25 cellular contexts compared by ENCODE assay signal in genomic region chr17:13395346-13395745, GRCh38.
DNase-seq lines count a peak whose midpoint lies in the region; ATAC-seq and TF ChIP-seq lines count a peak whose summit lies in the region.
"Had no signal": no experiment of that assay in that cellular context is flagged by ENCODE, and none has a peak within 500 bp of the region (broad histone marks: within the 10 kb centered on the region; RNA-seq: fewer than 3 reads in every experiment).

No MANE protein-coding gene starts in this region.

- no peak for DNase-seq in RWPE1 (ENCODE audit: low spot score)
- DNase-seq in suprapubic skin (ENCODE audit: low spot score in 2 of 2) = no peak
- DNase-seq in hippocampal formation (lab: John Stamatoyannopoulos, UW) = no peak
- no peak for DNase-seq in GM10266 (ENCODE audit: extremely low spot score)
- DNase-seq: activated CD4-positive, alpha-beta T cell treated with anti-CD3 and anti-CD28 coated beads, Interleukin-2, amount 50 U/mL, for 48 hours; activated naive CD4-positive, alpha-beta T cell; anterior cingulate cortex; Calu3; gastrocnemius medialis; H7; Kasumi-1; NCI-H1092 treated with DMSO at 0.1 percent for 48 hours; NCI-H2081 treated with DMSO at 0.1 percent for 48 hours; NCI-H510A treated with DMSO at 0.1 percent for 48 hours; nucleus accumbens; PC-3; stimulated activated naive CD4-positive, alpha-beta T cell treated with Interleukin-2 at 50 U/mL for 16 hours; T-helper 17 cell; WERI-Rb-1 had no signal

- no peak for TF ChIP-seq POLR2A in suprapubic skin (IDR thresholded peaks at IDR 0.05)
- TF ChIP-seq POLR2A in gastroesophageal sphincter (IDR thresholded peaks at IDR 0.05) = no peak

- H3K36me3 ChIP-seq in ectodermal cell (ENCODE audit: control insufficient read depth, insufficient read depth, low read length) (no peaks in the 10 kb centered on the region), mesodermal cell (ENCODE audit: control insufficient read depth, insufficient read depth, low read length) (no peaks in the 10 kb centered on the region), suprapubic skin (no peaks in the 10 kb centered on the region), gastroesophageal sphincter (no peaks in the 10 kb centered on the region)
- H3K36me3 ChIP-seq: BLaER1, gastrocnemius medialis, right atrium auricular region, WERI-Rb-1 had no signal

- 81 to 85% methylated on average over 8 of the region's 8 CpGs for WGBS in ectodermal cell, 2 experiments
- WGBS in mesodermal cell (ENCODE audit: insufficient coverage in 2 of 2), 2 experiments = 81 to 90% methylated on average over 8 of the region's 8 CpGs
- WGBS in suprapubic skin = 61% methylated on average over 8 of the region's 8 CpGs
- 75 to 78% methylated on average over 3 to 8 of the region's 8 CpGs for WGBS in gastroesophageal sphincter (ENCODE audit: low coverage in 1 of 2), 2 donors

- H3K27me3 ChIP-seq in ectodermal cell (ENCODE audit: control insufficient read depth, insufficient read depth, low read length, poor library complexity, severe bottlenecking) = no peaks in the 10 kb centered on the region
- H3K27me3 ChIP-seq in suprapubic skin = no peaks in the 10 kb centered on the region
- H3K27me3 ChIP-seq in gastroesophageal sphincter = no peaks in the 10 kb centered on the region
- H3K27me3 ChIP-seq: BLaER1, gastrocnemius medialis, right atrium auricular region had no signal

- CTCF ChIA-PET in RWPE1 (lab: Yijun Ruan, JAX) = interaction anchor here (0.6 kb wide), 1 partner anchor 963 kb away, joined by 3 read pairs; no protein-coding TSS in a partner anchor

- H3K27ac ChIP-seq in RWPE1 = peak overlapping the region; percentile 70; the same call in 1 of the 2 replicates
- H3K27ac ChIP-seq in ectodermal cell (ENCODE audit: insufficient read depth, low read depth, low read length, poor library complexity, severe bottlenecking) = peak overlapping the region; percentile 36
- peak overlapping the region; percentile 23 for H3K27ac ChIP-seq in mesodermal cell (ENCODE audit: low read depth, low read length, severe bottlenecking)
- peak overlapping the region; percentile 72 for H3K27ac ChIP-seq in suprapubic skin
- no peak overlapping the region for H3K27ac ChIP-seq in gastroesophageal sphincter
- H3K27ac ChIP-seq: BLaER1, gastrocnemius medialis, right atrium auricular region, WERI-Rb-1 had no signal

- no peaks in the 10 kb centered on the region for H3K9me3 ChIP-seq in ectodermal cell (ENCODE audit: control insufficient read depth, low read length)
- H3K9me3 ChIP-seq in mesodermal cell (ENCODE audit: control insufficient read depth, low read length) = no peaks in the 10 kb centered on the region
- no peaks in the 10 kb centered on the region for H3K9me3 ChIP-seq in suprapubic skin
- H3K9me3 ChIP-seq in gastroesophageal sphincter = no peaks in the 10 kb centered on the region
- H3K9me3 ChIP-seq: BLaER1, gastrocnemius medialis, mucosa of descending colon, right atrium auricular region had no signal

- TF ChIP-seq EP300 in suprapubic skin (IDR thresholded peaks at IDR 0.05) (no peak), gastroesophageal sphincter (IDR thresholded peaks at IDR 0.05) (no peak)

- POLR2A ChIA-PET in RWPE1 (lab: Yijun Ruan, JAX; ENCODE audit: low non-redundant PET) = no interaction called here

- ATAC-seq in gastroesophageal sphincter = no peak
- ATAC-seq: gastrocnemius medialis, mucosa of descending colon, PC-3, T-helper 17 cell had no signal

- H3K4me3 ChIP-seq in ectodermal cell (ENCODE audit: insufficient read depth, low read depth, low read length) (no peak overlapping the region), mesodermal cell (ENCODE audit: extremely low read depth, insufficient read depth, low read length, poor library complexity, severe bottlenecking) (no peak overlapping the region), suprapubic skin (no peak overlapping the region), gastroesophageal sphincter (no peak overlapping the region)
- H3K4me3 ChIP-seq: BLaER1, gastrocnemius medialis, mucosa of descending colon, right atrium auricular region had no signal

- TF ChIP-seq CTCF in RWPE1 (conservative IDR thresholded peaks at IDR 0.05; ENCODE audit: low read depth) (no peak), suprapubic skin (IDR thresholded peaks at IDR 0.05) (no peak), GM10266 (IDR thresholded peaks at IDR 0.05; ENCODE audit: control insufficient read depth, insufficient read depth, low read depth, missing control alignments) (no peak), gastroesophageal sphincter (IDR thresholded peaks at IDR 0.05) (no peak)

- H3K4me1 ChIP-seq in ectodermal cell (ENCODE audit: control insufficient read depth, insufficient read depth, low read length) = peaks cover 8% of the 10 kb centered on the region
- H3K4me1 ChIP-seq in mesodermal cell (ENCODE audit: control insufficient read depth, insufficient read depth, low read length, poor library complexity, severe bottlenecking) = peaks cover 4% of the 10 kb centered on the region
- H3K4me1 ChIP-seq in suprapubic skin = peaks cover 15% of the 10 kb centered on the region
- no peaks in the 10 kb centered on the region for H3K4me1 ChIP-seq in gastroesophageal sphincter
- H3K4me1 ChIP-seq: BLaER1, gastrocnemius medialis, right atrium auricular region had no signal

Comparison
In these comparisons a context has a peak if more than half of its experiments do, and no peak if none do; other contexts are left out.
1. H3K27ac ChIP-seq: peak in RWPE1 (single experiment), ectodermal cell (single experiment), mesodermal cell (single experiment) and suprapubic skin (single experiment); none in gastroesophageal sphincter (0 of 4).